In genomic region chr16:17617021-17617420, GRCh38 we compare ENCODE assay signal across 7 cellular contexts.
"Had no signal": no experiment of that assay in that cellular context is flagged by ENCODE, and none has a peak within 500 bp of the region (broad histone marks: within the 10 kb centered on the region; RNA-seq: fewer than 3 reads in every experiment).

No MANE protein-coding gene starts in this region.

- H3K4me3 ChIP-seq: K562 had no signal

- DNase-seq: IMR-90, KBM-7, KG1 had no signal

- ATAC-seq: HepG2, K562 had no signal

- H3K27ac Mint-ChIP-seq: IgD-negative memory B cell had no signal

- H3K27ac ChIP-seq: HL-60 had no signal

- H3K4me1 Mint-ChIP-seq: IgD-negative memory B cell had no signal

- H3K4me3 Mint-ChIP-seq: IgD-negative memory B cell had no signal
